ENCODE assay signal across 23 cellular contexts in genomic region chr14:71001742-71002141, GRCh38.
DNase-seq lines count a peak whose midpoint lies in the region; ATAC-seq lines count a peak whose summit lies in the region.
"Had no signal": no experiment of that assay in that cellular context is flagged by ENCODE, and none has a peak within 500 bp of the region (broad histone marks: within the 10 kb centered on the region; RNA-seq: fewer than 3 reads in every experiment).

No MANE protein-coding gene starts in this region.

- H3K9me3 Mint-ChIP-seq in stimulated activated naive CD8-positive, alpha-beta T cell treated with anti-CD3 and anti-CD28 coated beads, Interleukin-15, Interleukin-2, amounts not matched to agents 100 ng/mL and 50 ng/mL, for 24 hours: no peaks in the 10 kb centered on the region

- ATAC-seq in stimulated activated naive CD8-positive, alpha-beta T cell treated with anti-CD3 and anti-CD28 coated beads, Interleukin-15, Interleukin-2, amounts not matched to agents 100 U/mL and 50 U/mL, for 24 hours: no peak
- no peak for ATAC-seq in GM18870 (IDR thresholded peaks at IDR 0.05; ENCODE audit: unreplicated experiment)
- ATAC-seq: GM12878 had no signal

- peak overlapping the region; percentile 84 for H3K27ac Mint-ChIP-seq in stimulated activated naive CD8-positive, alpha-beta T cell treated with anti-CD3 and anti-CD28 coated beads, Interleukin-15, Interleukin-2, amounts not matched to agents 100 ng/mL and 50 ng/mL, for 24 hours

- no peak overlapping the region for H3K4me3 Mint-ChIP-seq in stimulated activated naive CD8-positive, alpha-beta T cell treated with anti-CD3 and anti-CD28 coated beads, Interleukin-15, Interleukin-2, amounts not matched to agents 100 ng/mL and 50 ng/mL, for 24 hours

- peak overlapping the region; percentile 81 for H3K27ac ChIP-seq in epithelial cell of prostate
- H3K27ac ChIP-seq: 22Rv1, tibial artery had no signal

- no peaks in the 10 kb centered on the region for H3K27me3 Mint-ChIP-seq in stimulated activated naive CD8-positive, alpha-beta T cell treated with anti-CD3 and anti-CD28 coated beads, Interleukin-15, Interleukin-2, amounts not matched to agents 100 ng/mL and 50 ng/mL, for 24 hours

- H3K36me3 Mint-ChIP-seq in stimulated activated naive CD8-positive, alpha-beta T cell treated with anti-CD3 and anti-CD28 coated beads, Interleukin-15, Interleukin-2, amounts not matched to agents 100 ng/mL and 50 ng/mL, for 24 hours (ENCODE audit: low read depth): peaks cover 33% of the 10 kb centered on the region

- H3K4me1 Mint-ChIP-seq in stimulated activated naive CD8-positive, alpha-beta T cell treated with anti-CD3 and anti-CD28 coated beads, Interleukin-15, Interleukin-2, amounts not matched to agents 100 ng/mL and 50 ng/mL, for 24 hours (ENCODE audit: low read depth): peaks cover 89% of the 10 kb centered on the region

- DNase-seq in NCI-H2227 (lab: John Stamatoyannopoulos, UW; ENCODE audit: unreplicated experiment): peak; percentile 11
- no peak for DNase-seq in NCI-H2227 treated with DMSO at 0.1 percent for 48 hours (lab: John Stamatoyannopoulos, UW)
- DNase-seq in stimulated activated naive CD8-positive, alpha-beta T cell treated with anti-CD3 and anti-CD28 coated beads, Interleukin-15, Interleukin-2, amounts not matched to agents 100 U/mL and 50 U/mL, for 24 hours: no peak
- no peak for DNase-seq in epithelial cell of prostate (ENCODE audit: low read depth, low spot score)
- no peak for DNase-seq in stimulated activated CD4-positive, alpha-beta T cell treated with anti-CD3 and anti-CD28 coated beads, Interleukin-4, amount 100 ng/mL, for 24 hours
- DNase-seq in DMS114 treated with DMSO at 0.1 percent for 48 hours (lab: John Stamatoyannopoulos, UW; ENCODE audit: unreplicated experiment): no peak
- DNase-seq: activated CD4-positive, alpha-beta T cell treated with anti-CD3 and anti-CD28 coated beads for 4 hours; activated gamma-delta T cell; central memory CD4-positive, alpha-beta T cell; dermis blood vessel endothelial cell; DND-41; Karpas-422; MV-4-11; NCI-H187; NCI-H774; stimulated activated CD4-positive, alpha-beta T cell treated with anti-CD3 and anti-CD28 coated beads, Interleukin-4, amount 100 ng/mL, for 1 hour; stimulated activated naive CD4-positive, alpha-beta T cell treated with Interleukin-2 at 50 U/mL for 16 hours; SW 1271; tibial artery had no signal
